In genomic region chr6:99425647-99426453, GRCh38 we compare ENCODE assay signal across 1 cellular context.
TF ChIP-seq lines count a peak whose summit lies in the region.

No MANE protein-coding gene starts in this region.

TF ChIP-seq in H1, 55 proteins besides CTCF, POLR2A, EP300 and RAD21:
- TF ChIP-seq BACH1 (IDR thresholded peaks at IDR 0.05; ENCODE audit: low read length) (no peak), RXRA (IDR thresholded peaks at IDR 0.05; ENCODE audit: insufficient read depth, low read depth, low read length) (peak; percentile 96), BRCA1 (IDR thresholded peaks at IDR 0.05; ENCODE audit: low read depth, low read length) (no peak), POU5F1 (IDR thresholded peaks at IDR 0.05; ENCODE audit: low read depth, low read length) (no peak), ASH2L (IDR thresholded peaks at IDR 0.05; ENCODE audit: low read length) (peak; percentile 68), SIX5 (IDR thresholded peaks at IDR 0.05; ENCODE audit: low read depth, low read length) (no peak), TAF7 (optimal IDR thresholded peaks at IDR 0.05; ENCODE audit: borderline replicate concordance, low read depth, low read length) (peak; percentile 23), SIRT6 (IDR thresholded peaks at IDR 0.05; ENCODE audit: low read length) (no peak), SIN3A (conservative IDR thresholded peaks at IDR 0.05 in 1 of 2, IDR thresholded peaks at IDR 0.05 in 1 of 2; ENCODE audit: low read depth in 1 of 2, low read length in 2 of 2) (peak; percentile 35 to 69; a peak in 2 of 4 replicates), HDAC6 (IDR thresholded peaks at IDR 0.05; ENCODE audit: low read depth, low read length) (no peak), TBP (IDR thresholded peaks at IDR 0.05; ENCODE audit: low read depth, low read length) (peak; percentile 68), TAF1 (IDR thresholded peaks at IDR 0.05; ENCODE audit: low read depth, low read length) (peak; percentile 82; the same call in 1 of the 2 replicates), SP1 (IDR thresholded peaks at IDR 0.05; ENCODE audit: low read depth, low read length) (peak; percentile 71; the same call in 1 of the 2 replicates), TCF12 (IDR thresholded peaks at IDR 0.05; ENCODE audit: low read depth, low read length) (0 out of 2 replicates have a peak, but pooled peaks have one; percentile 72), PHF8 (conservative IDR thresholded peaks at IDR 0.05; ENCODE audit: low read depth, low read length) (peak; percentile 60; the same call in 1 of the 2 replicates), POLR2AphosphoS5 (IDR thresholded peaks at IDR 0.05; ENCODE audit: low read depth, low read length) (peak; percentile 87), ZNF274 (IDR thresholded peaks at IDR 0.05; ENCODE audit: borderline replicate concordance, extremely low read depth, low read length) (no peak), GTF2F1 (IDR thresholded peaks at IDR 0.05; ENCODE audit: borderline replicate concordance, low read depth, low read length) (0 out of 2 replicates have a peak, but pooled peaks have one; percentile 8), YY1 (IDR thresholded peaks at IDR 0.05; ENCODE audit: low read depth, low read length) (peak; percentile 88), MAX (IDR thresholded peaks at IDR 0.05) (peak; percentile 66; the same call in 1 of the 2 replicates)
- TF ChIP-seq, protein P1, sequence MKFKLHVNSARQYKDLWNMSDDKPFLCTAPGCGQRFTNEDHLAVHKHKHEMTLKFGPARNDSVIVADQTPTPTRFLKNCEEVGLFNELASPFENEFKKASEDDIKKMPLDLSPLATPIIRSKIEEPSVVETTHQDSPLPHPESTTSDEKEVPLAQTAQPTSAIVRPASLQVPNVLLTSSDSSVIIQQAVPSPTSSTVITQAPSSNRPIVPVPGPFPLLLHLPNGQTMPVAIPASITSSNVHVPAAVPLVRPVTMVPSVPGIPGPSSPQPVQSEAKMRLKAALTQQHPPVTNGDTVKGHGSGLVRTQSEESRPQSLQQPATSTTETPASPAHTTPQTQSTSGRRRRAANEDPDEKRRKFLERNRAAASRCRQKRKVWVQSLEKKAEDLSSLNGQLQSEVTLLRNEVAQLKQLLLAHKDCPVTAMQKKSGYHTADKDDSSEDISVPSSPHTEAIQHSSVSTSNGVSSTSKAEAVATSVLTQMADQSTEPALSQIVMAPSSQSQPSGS (IDR thresholded peaks at IDR 0.05; ENCODE audit: low read length), result peak; percentile 7; the same call in 1 of the 2 replicates
